Comparison of ENCODE assay signal across 8 cellular contexts in genomic region chr2:97645700-97646629, GRCh38. TPM values are rescaled to one million over a fixed set of nuclear protein-coding genes. Genes with fewer than 3 reads are reported as not detected.
DNase-seq lines count a peak whose midpoint lies in the region; ATAC-seq and TF ChIP-seq lines count a peak whose summit lies in the region.

TSS of gene COX5B (plus strand) at chr2:97646062. CDS start at chr2:97646087, 25 bp downstream.

- H3K9me3 ChIP-seq in AG04450 (ENCODE audit: control insufficient read depth, insufficient read depth, low read length), result peaks cover 3% of the 10 kb centered on the region; the same call in 1 of the 2 replicates

- POLR2A ChIA-PET in AG04450 (lab: Yijun Ruan, JAX), result interaction anchor here (0.9 to 1.8 kb wide), 5 partner anchors 15 to 56 kb away, joined by 3 to 33 read pairs (median 12); partner anchors contain the start of genes ACTR1B and ANKRD36B
- POLR2A ChIA-PET in WTC11 (lab: Charles Lee), result interaction anchor here (0.6 to 2.6 kb wide), 11 partner anchors 8 to 1125 kb away, joined by 3 to 23 read pairs (median 3); partner anchors contain the start of genes ACTR1B and ANKRD36B

- H3K27me3 Mint-ChIP-seq in WTC11 (ENCODE audit: low read depth), result no peaks in the 10 kb centered on the region
- H3K27me3 Mint-ChIP-seq in immature natural killer cell (ENCODE audit: low read depth in 3 of 3), result peaks cover 0 to 7% (median 6%) of the 10 kb centered on the region in 3 donors

- H3K36me3 Mint-ChIP-seq in WTC11 (peaks cover 32% of the 10 kb centered on the region), immature natural killer cell (peaks cover 11 to 28% (median 13%) of the 10 kb centered on the region in 3 donors)

- H3K9me3 Mint-ChIP-seq in WTC11, result no peaks in the 10 kb centered on the region
- H3K9me3 Mint-ChIP-seq in immature natural killer cell, result no peaks in the 10 kb centered on the region

- H3K27ac Mint-ChIP-seq in WTC11 (peak within 1 kb of the TSS; percentile 99), immature natural killer cell (peak within 1 kb of the TSS; percentile 93 to 98 (median 97))

- H3K4me1 Mint-ChIP-seq in WTC11 (peaks cover 5% of the 10 kb centered on the region), immature natural killer cell (peaks cover 26 to 33% of the 10 kb centered on the region in 2 donors)

- H3K27me3 ChIP-seq in AG04450 (ENCODE audit: control insufficient read depth, insufficient read depth, low read length), result no peaks in the 10 kb centered on the region

- H3K4me3 ChIP-seq in AG04450 (ENCODE audit: low read depth, low read length) (peak within 1 kb of the TSS; percentile 97), cardiac fibroblast (replicated peaks in 1 of 2; ENCODE audit: low read depth in 2 of 2, low read length in 2 of 2) (peak within 1 kb of the TSS; percentile 77 to 99)

- TF ChIP-seq CTCF in AG04450 (IDR thresholded peaks at IDR 0.05; ENCODE audit: low read depth, low read length), result no peak
- no peak for TF ChIP-seq CTCF in WTC11 (IDR thresholded peaks at IDR 0.05)
- no peak for TF ChIP-seq CTCF in cardiac fibroblast (IDR thresholded peaks at IDR 0.05; ENCODE audit: low read depth, low read length)

- peak; percentile 92 for DNase-seq in AG04450 (ENCODE audit: low read depth, low spot score)
- peak; percentile 96 for DNase-seq in NCI-H226
- DNase-seq in WTC11 (ENCODE audit: low spot score), result peak; percentile 99
- DNase-seq in cardiac fibroblast (ENCODE audit: low read depth in 2 of 2), result peak; percentile 96 to 98
- peak; percentile 97 to 98 (median 98) for DNase-seq in immature natural killer cell
- peak; percentile 94 for DNase-seq in smooth muscle cell of the brain vasculature (ENCODE audit: low read depth, low spot score)

- ATAC-seq in GM18909 (IDR thresholded peaks at IDR 0.05; ENCODE audit: poor library complexity, unreplicated experiment) (peak; percentile 96), HG03175 (IDR thresholded peaks at IDR 0.05; ENCODE audit: unreplicated experiment) (peak; percentile 97), WTC11 (peak; percentile 98)

- CTCF ChIA-PET in AG04450 (lab: Charles Lee) (interaction anchor here (0.6 to 3.2 kb wide), 8 partner anchors 16 to 184 kb away, joined by 3 to 14 read pairs (median 4); partner anchors contain the start of gene ACTR1B), WTC11 (lab: Charles Lee) (interaction anchor here (0.6 to 2.0 kb wide), 10 partner anchors 15 to 95 kb away, joined by 3 to 32 read pairs (median 6); partner anchors contain the start of gene ACTR1B)

- H3K4me3 Mint-ChIP-seq in WTC11 (peak within 1 kb of the TSS; percentile 98), immature natural killer cell (peak within 1 kb of the TSS; percentile 93 to 97 (median 95))

- peak within 1 kb of the TSS; percentile 49 for H3K27ac ChIP-seq in AG04450 (ENCODE audit: low read depth, low read length)

TF ChIP-seq in WTC11, 78 proteins besides CTCF, POLR2A, EP300 and RAD21 (continues in another document):
- TF ChIP-seq NR1H2 (CRISPR knock-in tag; IDR thresholded peaks at IDR 0.05) (no peak), AFF4 (CRISPR knock-in tag; IDR thresholded peaks at IDR 0.05; ENCODE audit: borderline replicate concordance) (no peak), PRRX2 (CRISPR knock-in tag; IDR thresholded peaks at IDR 0.05) (no peak), MXD4 (CRISPR knock-in tag; IDR thresholded peaks at IDR 0.05; ENCODE audit: borderline replicate concordance) (no peak), OVOL2 (CRISPR knock-in tag; IDR thresholded peaks at IDR 0.05; ENCODE audit: borderline replicate concordance) (no peak), FOXP4 (CRISPR knock-in tag; IDR thresholded peaks at IDR 0.05) (peak; percentile 58; the same call in 1 of the 2 replicates), USF2 (CRISPR knock-in tag; IDR thresholded peaks at IDR 0.05) (no peak), EMX1 (CRISPR knock-in tag; IDR thresholded peaks at IDR 0.05) (no peak), ZNF423 (CRISPR knock-in tag; IDR thresholded peaks at IDR 0.05) (no peak), ZNF281 (CRISPR knock-in tag; IDR thresholded peaks at IDR 0.05) (no peak), ETV6 (CRISPR knock-in tag; IDR thresholded peaks at IDR 0.05) (peak; percentile 88; the same call in 1 of the 2 replicates), RELA (CRISPR knock-in tag; IDR thresholded peaks at IDR 0.05; ENCODE audit: borderline replicate concordance) (no peak), NFE2L1 (CRISPR knock-in tag; IDR thresholded peaks at IDR 0.05) (no peak)

RNA-seq across cellular contexts. Expression of gene COX5B, which starts in this region (rescaled TPM):
- polyA plus RNA-seq in AG04450 (2011; rRNA removed) (287 and 302 TPM in 2 replicates), immature natural killer cell (100 to 1,000 TPM; 326 to 501 (median 349) TPM)
- 35.0 and 35.9 TPM in 2 replicates for polyA minus RNA-seq in AG04450 (2011; rRNA and poly(A)+ RNA removed)
- total RNA-seq in WTC11 (2021), result 317 to 346 TPM (median 331 TPM) in 3 replicates

Comparison
In these comparisons a context has a peak if more than half of its experiments do, and no peak if none do; other contexts are left out.
1. Peak in every context shown above with its lines: DNase-seq, ATAC-seq, H3K4me3 ChIP-seq and H3K27ac ChIP-seq.